Comparison of ENCODE assay signal across 7 cellular contexts in the genomic region with DNA sequence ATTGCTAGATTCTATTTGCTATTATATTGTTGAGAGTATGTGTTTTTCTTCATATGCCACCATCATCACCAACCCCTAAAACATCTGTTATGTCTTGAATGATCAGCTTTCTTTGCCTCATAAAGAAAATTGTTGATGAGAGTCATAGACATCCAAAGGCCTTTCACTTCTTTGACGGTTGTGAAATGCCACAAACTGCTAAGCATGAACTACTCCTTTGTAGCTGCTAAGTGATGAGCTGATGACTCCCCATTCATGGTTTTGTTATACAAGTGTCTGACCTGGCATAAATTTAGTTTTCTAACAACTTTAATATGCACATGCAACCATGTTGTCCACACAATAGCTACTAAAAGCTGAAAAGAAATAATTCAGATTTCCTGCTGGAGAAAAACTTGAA.
DNase-seq lines count a peak whose midpoint lies in the region; ATAC-seq lines count a peak whose summit lies in the region.

No MANE protein-coding gene starts in this region.

- DNase-seq in T-helper 2 cell treated with Interferon-gamma antibody and Interleukin-4, amounts not matched to agents 5 μg/mL and 100 μg/mL, for 36 hours (ENCODE audit: low spot score), result no peak
- no peak for DNase-seq in stimulated activated naive B cell treated with anti-CD40 and anti-IgM and Interleukin-4, amounts not matched to agents 10 μg/mL and 1 μg/mL and 100 μg/mL, for 72 hours
- DNase-seq in T1000 (lab: John Stamatoyannopoulos, UW), result no peak
- DNase-seq in NCI-H2227 (lab: John Stamatoyannopoulos, UW; ENCODE audit: unreplicated experiment), result no peak

- H3K27me3 Mint-ChIP-seq in T-helper 2 cell treated with Interferon-gamma antibody and Interleukin-4, amounts not matched to agents 5 μg/mL and 100 μg/mL, for 36 hours (ENCODE audit: low read depth), result peaks cover 2% of the 10 kb centered on the region
- no peaks in the 10 kb centered on the region for H3K27me3 Mint-ChIP-seq in stimulated activated naive B cell treated with anti-CD40 and anti-IgM and Interleukin-4, amounts not matched to agents 10 μg/mL and 1 μg/mL and 100 μg/mL, for 72 hours

- no peaks in the 10 kb centered on the region for H3K9me3 ChIP-seq in HUES6 (ENCODE audit: control insufficient read depth, insufficient read depth, low read depth, low read length)
- H3K9me3 ChIP-seq in iPS-18a (ENCODE audit: control insufficient read depth, low read depth, low read length), result no peaks in the 10 kb centered on the region

- no peaks in the 10 kb centered on the region for H3K9me3 Mint-ChIP-seq in T-helper 2 cell treated with Interferon-gamma antibody and Interleukin-4, amounts not matched to agents 5 μg/mL and 100 μg/mL, for 36 hours
- H3K9me3 Mint-ChIP-seq in stimulated activated naive B cell treated with anti-CD40 and anti-IgM and Interleukin-4, amounts not matched to agents 10 μg/mL and 1 μg/mL and 100 μg/mL, for 72 hours, result peaks cover 0 to 2% of the 10 kb centered on the region in 2 donors

- H3K4me3 ChIP-seq in HUES6 (ENCODE audit: low read depth, low read length) (peak overlapping the region; percentile 22; the same call in 1 of the 2 replicates), iPS-18a (ENCODE audit: low read length) (peak overlapping the region; percentile 94)

- H3K4me3 Mint-ChIP-seq in T-helper 2 cell treated with Interferon-gamma antibody and Interleukin-4, amounts not matched to agents 5 μg/mL and 100 μg/mL, for 36 hours, result peak overlapping the region; percentile 92
- peak overlapping the region; percentile 97 to 99 for H3K4me3 Mint-ChIP-seq in stimulated activated naive B cell treated with anti-CD40 and anti-IgM and Interleukin-4, amounts not matched to agents 10 μg/mL and 1 μg/mL and 100 μg/mL, for 72 hours

- H3K4me1 Mint-ChIP-seq in T-helper 2 cell treated with Interferon-gamma antibody and Interleukin-4, amounts not matched to agents 5 μg/mL and 100 μg/mL, for 36 hours (ENCODE audit: low read depth), result peaks cover 22% of the 10 kb centered on the region
- H3K4me1 Mint-ChIP-seq in stimulated activated naive B cell treated with anti-CD40 and anti-IgM and Interleukin-4, amounts not matched to agents 10 μg/mL and 1 μg/mL and 100 μg/mL, for 72 hours, result peaks cover 9 to 36% of the 10 kb centered on the region in 2 donors

- H3K36me3 ChIP-seq in HUES6 (ENCODE audit: control insufficient read depth, insufficient read depth, low read length) (peaks cover 19% of the 10 kb centered on the region), iPS-18a (ENCODE audit: control insufficient read depth, low read depth, low read length) (peaks cover 10% of the 10 kb centered on the region)

- H3K4me1 ChIP-seq in HUES6 (ENCODE audit: control insufficient read depth, insufficient read depth, low read length) (peaks cover 8% of the 10 kb centered on the region; the same call in 1 of the 2 replicates), iPS-18a (ENCODE audit: control insufficient read depth, low read depth, low read length) (no peaks in the 10 kb centered on the region)

- H3K9ac ChIP-seq in HUES6 (ENCODE audit: low read length) (no peak overlapping the region), iPS-18a (ENCODE audit: low read length) (no peak overlapping the region)

- no peak for ATAC-seq in stimulated activated naive B cell treated with anti-CD40 and anti-IgM and Interleukin-4, amounts not matched to agents 10 μg/mL and 1 μg/mL and 100 μg/mL, for 72 hours (replicated peaks)
- no peak for ATAC-seq in GM18867 (IDR thresholded peaks at IDR 0.05; ENCODE audit: unreplicated experiment)

- H3K36me3 Mint-ChIP-seq in T-helper 2 cell treated with Interferon-gamma antibody and Interleukin-4, amounts not matched to agents 5 μg/mL and 100 μg/mL, for 36 hours (ENCODE audit: low read depth), result peaks cover 16% of the 10 kb centered on the region
- peaks cover 19 to 21% of the 10 kb centered on the region in 2 donors for H3K36me3 Mint-ChIP-seq in stimulated activated naive B cell treated with anti-CD40 and anti-IgM and Interleukin-4, amounts not matched to agents 10 μg/mL and 1 μg/mL and 100 μg/mL, for 72 hours

- no peak overlapping the region for H3K27ac ChIP-seq in HUES6 (ENCODE audit: low read depth, low read length)
- H3K27ac ChIP-seq in iPS-18a (ENCODE audit: low read length), result no peak overlapping the region

- peak overlapping the region; percentile 93 for H3K27ac Mint-ChIP-seq in T-helper 2 cell treated with Interferon-gamma antibody and Interleukin-4, amounts not matched to agents 5 μg/mL and 100 μg/mL, for 36 hours
- no peak overlapping the region for H3K27ac Mint-ChIP-seq in stimulated activated naive B cell treated with anti-CD40 and anti-IgM and Interleukin-4, amounts not matched to agents 10 μg/mL and 1 μg/mL and 100 μg/mL, for 72 hours

- H3K27me3 ChIP-seq in HUES6 (ENCODE audit: control insufficient read depth, insufficient read depth, low read length) (peaks cover 3% of the 10 kb centered on the region; the same call in 1 of the 2 replicates), iPS-18a (ENCODE audit: control insufficient read depth, insufficient read depth, low read length) (no peaks in the 10 kb centered on the region)
